In genomic region chr4:42718336-42718735, GRCh38 we compare ENCODE assay signal across 25 cellular contexts.
DNase-seq lines count a peak whose midpoint lies in the region; ATAC-seq, FAIRE-seq and TF ChIP-seq lines count a peak whose summit lies in the region.
"Had no signal": no experiment of that assay in that cellular context is flagged by ENCODE, and none has a peak within 500 bp of the region (broad histone marks: within the 10 kb centered on the region; RNA-seq: fewer than 3 reads in every experiment).

No MANE protein-coding gene starts in this region.

- TF ChIP-seq POLR2A in HepG2 (IDR thresholded peaks at IDR 0.05; ENCODE audit: insufficient read depth in 1 of 2, low read depth in 2 of 2, low read length in 2 of 2) (no peak), right lobe of liver (IDR thresholded peaks at IDR 0.05) (no peak)

- POLR2A ChIA-PET in HepG2 (lab: Yijun Ruan, JAX): no interaction called here

- no peak for FAIRE-seq in HepG2 (lab: Jason Lieb, UNC)
- FAIRE-seq: GM12878, GM12892, GM18507 had no signal

- H3K9me3 Mint-ChIP-seq in natural killer cell treated with Interleukin-12 subunit alpha and Interleukin-12 subunit beta and Interleukin-15 and Interleukin-18, amount 100 ng/mL, for 72 hours: no peaks in the 10 kb centered on the region
- H3K9me3 Mint-ChIP-seq: CD8-positive, alpha-beta memory T cell had no signal

- H3K4me1 Mint-ChIP-seq in natural killer cell treated with Interleukin-12 subunit alpha and Interleukin-12 subunit beta and Interleukin-15 and Interleukin-18, amount 100 ng/mL, for 72 hours (ENCODE audit: low read depth in 2 of 2): peaks cover 0 to 6% of the 10 kb centered on the region in 2 donors

- no peaks in the 10 kb centered on the region for H3K79me2 ChIP-seq in HepG2 (ENCODE audit: insufficient read depth, low read length)

- peak; percentile 60 for ATAC-seq in Right ventricle myocardium superior (ENCODE audit: poor library complexity)
- ATAC-seq in HepG2: no peak
- ATAC-seq in right lobe of liver: no peak
- no peak for ATAC-seq in natural killer cell treated with Interleukin-12 subunit alpha and Interleukin-12 subunit beta and Interleukin-15 and Interleukin-18, amount 100 ng/mL, for 72 hours
- ATAC-seq: GM12878 had no signal

- BruUV-seq in HepG2 (replicated peaks; lab: Mats Ljungman, UMichigan): no TSS peak

- intact Hi-C loops in Right ventricle myocardium superior (cut with DNase I): no loop called here
- intact Hi-C loops in HepG2 (cut with micrococcal nuclease; ENCODE audit: unreplicated experiment): no loop called here
- intact Hi-C loops in right lobe of liver (cut with DNase I): no loop called here

- H3K36me3 Mint-ChIP-seq in natural killer cell treated with Interleukin-12 subunit alpha and Interleukin-12 subunit beta and Interleukin-15 and Interleukin-18, amount 100 ng/mL, for 72 hours: no peaks in the 10 kb centered on the region
- H3K36me3 Mint-ChIP-seq: CD14-positive monocyte; CD4-positive, alpha-beta memory T cell; CD4-positive, CD25-positive, alpha-beta regulatory T cell; CD8-positive, alpha-beta memory T cell had no signal

- H3K27me3 ChIP-seq in right atrium auricular region (no peaks in the 10 kb centered on the region), HepG2 (ENCODE audit: control insufficient read depth in 1 of 2, insufficient read depth in 2 of 2, low read length in 2 of 2) (no peaks in the 10 kb centered on the region), right lobe of liver (no peaks in the 10 kb centered on the region)
- H3K27me3 ChIP-seq: BE2C, BLaER1 had no signal

- 0% methylated on average over 1 of the region's 1 CpG for WGBS in HepG2 (ENCODE audit: low lambda C conversion rate)
- WGBS in right lobe of liver (ENCODE audit: insufficient coverage, low coverage, low lambda C conversion rate, missing lambda C conversion rate): 47% methylated on average over 1 of the region's 1 CpG

- no peak overlapping the region for H3K27ac Mint-ChIP-seq in natural killer cell treated with Interleukin-12 subunit alpha and Interleukin-12 subunit beta and Interleukin-15 and Interleukin-18, amount 100 ng/mL, for 72 hours
- H3K27ac Mint-ChIP-seq: CD4-positive, CD25-positive, alpha-beta regulatory T cell had no signal

- no peak for DNase-seq in Right ventricle myocardium superior
- DNase-seq in right atrium auricular region (ENCODE audit: low spot score): no peak
- DNase-seq in HepG2 (ENCODE audit: low spot score): no peak
- no peak for DNase-seq in right lobe of liver
- no peak for DNase-seq in natural killer cell treated with Interleukin-12 subunit alpha and Interleukin-12 subunit beta and Interleukin-15 and Interleukin-18, amount 100 ng/mL, for 72 hours (ENCODE audit: low spot score)
- DNase-seq: ACHN; BE2C; C1 segment of cervical spinal cord; CD4-positive, alpha-beta memory T cell; CD4-positive, CD25-positive, alpha-beta regulatory T cell; CD8-positive, alpha-beta memory T cell; COR-L47; DMS 273 treated with DMSO at 0.1 percent for 48 hours; DMS153; DMS53; DMS79; DND-41; EL; GDM1 had no signal

- H3K9ac ChIP-seq in HepG2 (ENCODE audit: insufficient read depth, low read depth, low read length): no peak overlapping the region
- H3K9ac ChIP-seq: BLaER1 had no signal

- H3K4me1 ChIP-seq in right atrium auricular region: no peaks in the 10 kb centered on the region
- H3K4me1 ChIP-seq in HepG2 (ENCODE audit: insufficient read depth, low read length): no peaks in the 10 kb centered on the region
- H3K4me1 ChIP-seq in right lobe of liver: no peaks in the 10 kb centered on the region

- H3K27ac ChIP-seq in right atrium auricular region (no peak overlapping the region), HepG2 (ENCODE audit: extremely low read length, insufficient read depth, low read length) (no peak overlapping the region), right lobe of liver (no peak overlapping the region)
- H3K27ac ChIP-seq: 22Rv1, BLaER1 had no signal

- in situ Hi-C loops in HepG2 (cut with HindIII; ENCODE audit: extremely low pct_ligation_motif_present, low pct_unique_long_range_greater_than_20kb): no loop called here

- H3K4me2 ChIP-seq in HepG2 (ENCODE audit: low read depth, low read length): no peak overlapping the region
- H3K4me2 ChIP-seq: BLaER1 had no signal

- H3K36me3 ChIP-seq in right atrium auricular region (no peaks in the 10 kb centered on the region), HepG2 (replicated peaks in 1 of 2; ENCODE audit: control insufficient read depth in 1 of 2, insufficient read depth in 2 of 2, low read length in 2 of 2) (no peaks in the 10 kb centered on the region), right lobe of liver (no peaks in the 10 kb centered on the region)
- H3K36me3 ChIP-seq: BE2C, BLaER1 had no signal

- CTCF ChIA-PET in HepG2 (lab: Yijun Ruan, JAX; ENCODE audit: low intra/inter-chr PET ratio, low total read pairs): no interaction called here

- H3K27me3 Mint-ChIP-seq in natural killer cell treated with Interleukin-12 subunit alpha and Interleukin-12 subunit beta and Interleukin-15 and Interleukin-18, amount 100 ng/mL, for 72 hours: peaks cover 0 to 2% of the 10 kb centered on the region in 2 donors

- TF ChIP-seq CTCF in right atrium auricular region (IDR thresholded peaks at IDR 0.05) (no peak), HepG2 (CRISPR knock-in tag; IDR thresholded peaks at IDR 0.05) (no peak), right lobe of liver (IDR thresholded peaks at IDR 0.05) (no peak)

- no peak overlapping the region for H2AFZ ChIP-seq in HepG2 (ENCODE audit: low read length)

- no peak overlapping the region for H3K4me3 Mint-ChIP-seq in natural killer cell treated with Interleukin-12 subunit alpha and Interleukin-12 subunit beta and Interleukin-15 and Interleukin-18, amount 100 ng/mL, for 72 hours
- H3K4me3 Mint-ChIP-seq: CD14-positive monocyte; CD4-positive, alpha-beta memory T cell; CD4-positive, CD25-positive, alpha-beta regulatory T cell; CD8-positive, alpha-beta memory T cell had no signal

- H3K9me3 ChIP-seq in right atrium auricular region (no peaks in the 10 kb centered on the region), HepG2 (ENCODE audit: low read length) (no peaks in the 10 kb centered on the region), right lobe of liver (no peaks in the 10 kb centered on the region)
- H3K9me3 ChIP-seq: BE2C, BLaER1 had no signal

- TF ChIP-seq RAD21 in HepG2 (CRISPR knock-in tag; IDR thresholded peaks at IDR 0.05): no peak

- TF ChIP-seq EP300 in HepG2 (IDR thresholded peaks at IDR 0.05; ENCODE audit: low read depth in 2 of 2, low read length in 2 of 2): no peak
- no peak for TF ChIP-seq EP300 in HepG2 (CRISPR knock-in tag; IDR thresholded peaks at IDR 0.05; ENCODE audit: borderline replicate concordance)

- H3K4me3 ChIP-seq in right atrium auricular region (no peak overlapping the region), HepG2 (replicated peaks in 1 of 3; ENCODE audit: insufficient read depth in 1 of 3, low read depth in 2 of 3, low read length in 3 of 3) (no peak overlapping the region), right lobe of liver (no peak overlapping the region)
- H3K4me3 ChIP-seq: BLaER1, GM12878 had no signal

- H4K20me1 ChIP-seq in HepG2 (ENCODE audit: insufficient read depth, low read length): no peaks in the 10 kb centered on the region
- H4K20me1 ChIP-seq: BLaER1 had no signal

TF ChIP-seq in HepG2, 621 proteins besides CTCF, POLR2A, EP300 and RAD21:
- TF ChIP-seq NFYB (CRISPR knock-in tag; IDR thresholded peaks at IDR 0.05) (no peak), MAFK (conservative IDR thresholded peaks at IDR 0.05 in 1 of 2, IDR thresholded peaks at IDR 0.05 in 1 of 2; ENCODE audit: low read length in 2 of 2) (peak; percentile 43 to 52; a peak in 3 of 4 replicates)
